9 cellular contexts compared by ENCODE assay signal in genomic region chr3:23712095-23712494, GRCh38.
DNase-seq lines count a peak whose midpoint lies in the region; ATAC-seq and TF ChIP-seq lines count a peak whose summit lies in the region.
"Had no signal": no experiment of that assay in that cellular context is flagged by ENCODE, and none has a peak within 500 bp of the region (broad histone marks: within the 10 kb centered on the region; RNA-seq: fewer than 3 reads in every experiment).

No MANE protein-coding gene starts in this region.

- H3K4me2 ChIP-seq in BLaER1 = peak overlapping the region; percentile 6

- H3K4me3 ChIP-seq in BLaER1 = no peak overlapping the region

- no peak overlapping the region for H3K9ac ChIP-seq in BLaER1

- H3K9me3 ChIP-seq in BLaER1 = peaks cover 13% of the 10 kb centered on the region

- H3K4me1 ChIP-seq in BLaER1 = peaks cover 22% of the 10 kb centered on the region
- no peaks in the 10 kb centered on the region for H3K4me1 ChIP-seq in foreskin keratinocyte

- TF ChIP-seq CTCF in foreskin keratinocyte (conservative IDR thresholded peaks at IDR 0.05) = no peak

- no peaks in the 10 kb centered on the region for H3K27me3 ChIP-seq in BLaER1
- H3K27me3 ChIP-seq in foreskin keratinocyte = peaks cover 19% of the 10 kb centered on the region

- DNase-seq in germinal center (ENCODE audit: low spot score) (peak; percentile 21), NCI-H2081 treated with DMSO at 0.1 percent for 48 hours (lab: John Stamatoyannopoulos, UW) (no peak), foreskin keratinocyte (no peak), pons (ENCODE audit: low spot score) (no peak), NK-92 (lab: John Stamatoyannopoulos, UW; ENCODE audit: unreplicated experiment) (no peak)
- DNase-seq: naive thymus-derived CD8-positive, alpha-beta T cell had no signal

- ATAC-seq in GM21367 (IDR thresholded peaks at IDR 0.05; ENCODE audit: unreplicated experiment) (peak; percentile 80), HG03342 (IDR thresholded peaks at IDR 0.05; ENCODE audit: unreplicated experiment) (peak; percentile 94), foreskin keratinocyte (no peak)
- ATAC-seq: naive thymus-derived CD8-positive, alpha-beta T cell had no signal

- H3K36me3 ChIP-seq in BLaER1 = no peaks in the 10 kb centered on the region

- H3K27ac ChIP-seq in BLaER1 = no peak overlapping the region
- no peak overlapping the region for H3K27ac ChIP-seq in foreskin keratinocyte

- no peaks in the 10 kb centered on the region for H4K20me1 ChIP-seq in BLaER1
